1 cellular context compared by ENCODE assay signal in the genomic region with DNA sequence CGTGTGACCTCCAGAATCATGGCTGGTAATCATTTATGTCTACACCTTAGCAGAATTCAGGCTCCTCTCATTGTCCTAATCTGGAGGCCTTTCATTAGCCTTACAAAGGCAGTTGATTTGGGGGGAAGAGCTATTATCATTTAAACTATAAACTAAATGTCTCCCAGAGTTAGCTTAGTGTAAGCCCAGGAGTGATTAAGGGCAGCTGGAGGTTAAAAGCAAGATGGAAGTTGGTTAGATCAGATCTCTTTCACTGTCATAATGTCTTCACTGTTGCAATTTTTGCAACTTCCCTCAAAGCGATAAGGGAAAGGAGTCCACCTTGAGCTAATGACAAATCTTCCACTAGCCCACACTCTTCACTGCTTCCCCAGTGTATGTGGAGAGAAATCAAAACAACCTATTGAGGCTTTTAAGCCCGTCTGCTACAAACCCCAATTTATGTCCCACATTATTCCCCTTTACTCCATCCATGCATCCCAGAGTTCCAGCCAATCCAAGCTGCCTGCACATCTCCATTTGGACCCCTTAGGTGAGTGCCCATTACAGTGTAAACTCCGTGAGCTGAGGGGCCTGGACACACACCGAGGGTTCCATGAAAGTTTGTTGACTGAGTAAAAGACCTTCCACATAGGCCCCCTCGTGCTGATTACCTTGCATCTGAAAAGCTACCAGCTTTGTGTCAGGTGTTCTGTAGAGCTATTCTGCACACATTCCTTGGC.
TF ChIP-seq lines count a peak whose summit lies in the region.

No MANE protein-coding gene starts in this region.

TF ChIP-seq in K562, 482 proteins besides CTCF, POLR2A, EP300 and RAD21 (continued from another document):
- TF ChIP-seq RB1 (IDR thresholded peaks at IDR 0.05; ENCODE audit: low read depth) (no peak), ZNF785 (CRISPR knock-in tag; IDR thresholded peaks at IDR 0.05) (no peak), ZNF76 (CRISPR knock-in tag; IDR thresholded peaks at IDR 0.05; ENCODE audit: borderline replicate concordance) (peak; percentile 65; the same call in 1 of the 2 replicates), E2F3 (CRISPR knock-in tag; IDR thresholded peaks at IDR 0.05) (no peak), TCF7L2 (IDR thresholded peaks at IDR 0.05; ENCODE audit: low read depth, low read length) (no peak), CREB3 (tag; conservative IDR thresholded peaks at IDR 0.05; ENCODE audit: low read depth) (no peak), IFI16 (CRISPR knock-in tag; IDR thresholded peaks at IDR 0.05) (no peak), NR2C1 (IDR thresholded peaks at IDR 0.05) (no peak), NR2C1 (tag; IDR thresholded peaks at IDR 0.05) (no peak; the same call in 1 of the 2 replicates), ARID3A (IDR thresholded peaks at IDR 0.05; ENCODE audit: borderline replicate concordance, low read depth, low read length) (no peak), KAT7 (CRISPR knock-in tag; IDR thresholded peaks at IDR 0.05; ENCODE audit: borderline replicate concordance) (no peak), HIVEP1 (CRISPR knock-in tag; IDR thresholded peaks at IDR 0.05) (0 out of 2 replicates have a peak, but pooled peaks have one; percentile 67), ZNF224 (CRISPR knock-in tag; IDR thresholded peaks at IDR 0.05) (no peak), ETV1 (tag; conservative IDR thresholded peaks at IDR 0.05; ENCODE audit: low read depth) (no peak), KLF6 (CRISPR knock-in tag; IDR thresholded peaks at IDR 0.05; ENCODE audit: borderline replicate concordance) (peak; percentile 85; the same call in 1 of the 2 replicates), ZNF134 (CRISPR knock-in tag; conservative IDR thresholded peaks at IDR 0.05) (0 out of 2 replicates have a peak, but pooled peaks have one; percentile 20), ZNF133 (CRISPR knock-in tag; IDR thresholded peaks at IDR 0.05) (no peak), ZNF41 (CRISPR knock-in tag; conservative IDR thresholded peaks at IDR 0.05) (no peak), CEBPB (tag; IDR thresholded peaks at IDR 0.05) (0 out of 2 replicates have a peak, but pooled peaks have one; percentile 40), ZNF197 (CRISPR knock-in tag; IDR thresholded peaks at IDR 0.05; ENCODE audit: low read depth) (0 out of 2 replicates have a peak, but pooled peaks have one; percentile 52)
- TF ChIP-seq, protein P1, sequence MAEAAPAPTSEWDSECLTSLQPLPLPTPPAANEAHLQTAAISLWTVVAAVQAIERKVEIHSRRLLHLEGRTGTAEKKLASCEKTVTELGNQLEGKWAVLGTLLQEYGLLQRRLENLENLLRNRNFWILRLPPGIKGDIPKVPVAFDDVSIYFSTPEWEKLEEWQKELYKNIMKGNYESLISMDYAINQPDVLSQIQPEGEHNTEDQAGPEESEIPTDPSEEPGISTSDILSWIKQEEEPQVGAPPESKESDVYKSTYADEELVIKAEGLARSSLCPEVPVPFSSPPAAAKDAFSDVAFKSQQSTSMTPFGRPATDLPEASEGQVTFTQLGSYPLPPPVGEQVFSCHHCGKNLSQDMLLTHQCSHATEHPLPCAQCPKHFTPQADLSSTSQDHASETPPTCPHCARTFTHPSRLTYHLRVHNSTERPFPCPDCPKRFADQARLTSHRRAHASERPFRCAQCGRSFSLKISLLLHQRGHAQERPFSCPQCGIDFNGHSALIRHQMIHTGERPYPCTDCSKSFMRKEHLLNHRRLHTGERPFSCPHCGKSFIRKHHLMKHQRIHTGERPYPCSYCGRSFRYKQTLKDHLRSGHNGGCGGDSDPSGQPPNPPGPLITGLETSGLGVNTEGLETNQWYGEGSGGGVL (CRISPR knock-in tag; IDR thresholded peaks at IDR 0.05), result no peak
- TF ChIP-seq, protein P2, sequence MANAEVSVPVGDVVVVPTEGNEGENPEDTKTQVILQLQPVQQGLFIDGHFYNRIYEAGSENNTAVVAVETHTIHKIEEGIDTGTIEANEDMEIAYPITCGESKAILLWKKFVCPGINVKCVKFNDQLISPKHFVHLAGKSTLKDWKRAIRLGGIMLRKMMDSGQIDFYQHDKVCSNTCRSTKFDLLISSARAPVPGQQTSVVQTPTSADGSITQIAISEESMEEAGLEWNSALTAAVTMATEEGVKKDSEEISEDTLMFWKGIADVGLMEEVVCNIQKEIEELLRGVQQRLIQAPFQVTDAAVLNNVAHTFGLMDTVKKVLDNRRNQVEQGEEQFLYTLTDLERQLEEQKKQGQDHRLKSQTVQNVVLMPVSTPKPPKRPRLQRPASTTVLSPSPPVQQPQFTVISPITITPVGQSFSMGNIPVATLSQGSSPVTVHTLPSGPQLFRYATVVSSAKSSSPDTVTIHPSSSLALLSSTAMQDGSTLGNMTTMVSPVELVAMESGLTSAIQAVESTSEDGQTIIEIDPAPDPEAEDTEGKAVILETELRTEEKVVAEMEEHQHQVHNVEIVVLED (CRISPR knock-in tag; IDR thresholded peaks at IDR 0.05), result peak; percentile 7; the same call in 1 of the 2 replicates
- TF ChIP-seq, protein P3, sequence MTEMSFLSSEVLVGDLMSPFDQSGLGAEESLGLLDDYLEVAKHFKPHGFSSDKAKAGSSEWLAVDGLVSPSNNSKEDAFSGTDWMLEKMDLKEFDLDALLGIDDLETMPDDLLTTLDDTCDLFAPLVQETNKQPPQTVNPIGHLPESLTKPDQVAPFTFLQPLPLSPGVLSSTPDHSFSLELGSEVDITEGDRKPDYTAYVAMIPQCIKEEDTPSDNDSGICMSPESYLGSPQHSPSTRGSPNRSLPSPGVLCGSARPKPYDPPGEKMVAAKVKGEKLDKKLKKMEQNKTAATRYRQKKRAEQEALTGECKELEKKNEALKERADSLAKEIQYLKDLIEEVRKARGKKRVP (CRISPR knock-in tag; IDR thresholded peaks at IDR 0.05), result peak; percentile 44; the same call in 1 of the 2 replicates
